ENCODE assay signal across 1 cellular context in the genomic region with DNA sequence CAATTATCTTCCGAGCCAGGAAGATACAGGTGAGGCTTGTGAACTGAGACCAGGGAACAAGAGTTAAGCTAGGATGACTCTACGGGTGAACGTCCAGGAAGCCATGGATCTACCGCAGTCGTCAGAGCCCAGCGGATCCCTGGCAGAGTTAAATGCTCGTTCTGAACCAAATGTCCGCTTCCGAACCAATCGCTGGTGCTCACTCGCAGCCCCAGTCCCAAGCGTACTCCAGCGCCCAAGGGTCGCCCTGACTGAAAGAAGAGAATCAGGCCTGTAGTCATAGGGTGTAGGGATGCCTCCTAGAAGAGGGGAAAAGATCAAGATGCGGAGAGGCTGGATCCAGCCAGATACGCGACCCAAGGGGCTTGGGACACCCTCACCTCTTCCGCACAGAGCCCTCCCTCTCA.
TF ChIP-seq lines count a peak whose summit lies in the region.

No MANE protein-coding gene starts in this region.

TF ChIP-seq in K562, 482 proteins besides CTCF, POLR2A, EP300 and RAD21:
- TF ChIP-seq PRMT5 (CRISPR knock-in tag; IDR thresholded peaks at IDR 0.05) (no peak), ZNF165 (CRISPR knock-in tag; IDR thresholded peaks at IDR 0.05; ENCODE audit: borderline replicate concordance) (no peak), HNRNPL (IDR thresholded peaks at IDR 0.05; ENCODE audit: low read depth, low read length) (no peak), PHF8 (IDR thresholded peaks at IDR 0.05; ENCODE audit: borderline replicate concordance, low read length) (peak; percentile 56; the same call in 1 of the 2 replicates), CBX8 (IDR thresholded peaks at IDR 0.05; ENCODE audit: borderline replicate concordance, extremely low read depth, low read depth, low read length, poor library complexity, severe bottlenecking) (no peak), PHF20 (IDR thresholded peaks at IDR 0.05; ENCODE audit: partially characterized antibody) (peak; percentile 10), SMARCE1 (IDR thresholded peaks at IDR 0.05) (0 out of 2 replicates have a peak, but pooled peaks have one; percentile 34), CBX5 (IDR thresholded peaks at IDR 0.05; ENCODE audit: borderline replicate concordance, low read depth) (no peak), KDM5B (IDR thresholded peaks at IDR 0.05; ENCODE audit: insufficient replicate concordance, low read depth, low read length) (peak; percentile 87), XRCC5 (IDR thresholded peaks at IDR 0.05; ENCODE audit: low read depth, low read length) (no peak), POLR2B (IDR thresholded peaks at IDR 0.05; ENCODE audit: low read depth, partially characterized antibody) (peak; percentile 55), GABPA (tag; conservative IDR thresholded peaks at IDR 0.05; ENCODE audit: low read depth) (no peak), SMARCC2 (IDR thresholded peaks at IDR 0.05; ENCODE audit: low read depth) (0 out of 2 replicates have a peak, but pooled peaks have one; percentile 33), SUPT5H (IDR thresholded peaks at IDR 0.05) (peak; percentile 45), NEUROD1 (IDR thresholded peaks at IDR 0.05; ENCODE audit: borderline replicate concordance, low read depth, low read length, partially characterized antibody) (no peak)
- TF ChIP-seq, protein P1, sequence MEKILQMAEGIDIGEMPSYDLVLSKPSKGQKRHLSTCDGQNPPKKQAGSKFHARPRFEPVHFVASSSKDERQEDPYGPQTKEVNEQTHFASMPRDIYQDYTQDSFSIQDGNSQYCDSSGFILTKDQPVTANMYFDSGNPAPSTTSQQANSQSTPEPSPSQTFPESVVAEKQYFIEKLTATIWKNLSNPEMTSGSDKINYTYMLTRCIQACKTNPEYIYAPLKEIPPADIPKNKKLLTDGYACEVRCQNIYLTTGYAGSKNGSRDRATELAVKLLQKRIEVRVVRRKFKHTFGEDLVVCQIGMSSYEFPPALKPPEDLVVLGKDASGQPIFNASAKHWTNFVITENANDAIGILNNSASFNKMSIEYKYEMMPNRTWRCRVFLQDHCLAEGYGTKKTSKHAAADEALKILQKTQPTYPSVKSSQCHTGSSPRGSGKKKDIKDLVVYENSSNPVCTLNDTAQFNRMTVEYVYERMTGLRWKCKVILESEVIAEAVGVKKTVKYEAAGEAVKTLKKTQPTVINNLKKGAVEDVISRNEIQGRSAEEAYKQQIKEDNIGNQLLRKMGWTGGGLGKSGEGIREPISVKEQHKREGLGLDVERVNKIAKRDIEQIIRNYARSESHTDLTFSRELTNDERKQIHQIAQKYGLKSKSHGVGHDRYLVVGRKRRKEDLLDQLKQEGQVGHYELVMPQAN (IDR thresholded peaks at IDR 0.05; ENCODE audit: borderline replicate concordance), result peak; percentile 12; the same call in 1 of the 2 replicates
- TF ChIP-seq, protein P2, sequence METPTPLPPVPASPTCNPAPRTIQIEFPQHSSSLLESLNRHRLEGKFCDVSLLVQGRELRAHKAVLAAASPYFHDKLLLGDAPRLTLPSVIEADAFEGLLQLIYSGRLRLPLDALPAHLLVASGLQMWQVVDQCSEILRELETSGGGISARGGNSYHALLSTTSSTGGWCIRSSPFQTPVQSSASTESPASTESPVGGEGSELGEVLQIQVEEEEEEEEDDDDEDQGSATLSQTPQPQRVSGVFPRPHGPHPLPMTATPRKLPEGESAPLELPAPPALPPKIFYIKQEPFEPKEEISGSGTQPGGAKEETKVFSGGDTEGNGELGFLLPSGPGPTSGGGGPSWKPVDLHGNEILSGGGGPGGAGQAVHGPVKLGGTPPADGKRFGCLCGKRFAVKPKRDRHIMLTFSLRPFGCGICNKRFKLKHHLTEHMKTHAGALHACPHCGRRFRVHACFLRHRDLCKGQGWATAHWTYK (CRISPR knock-in tag; IDR thresholded peaks at IDR 0.05), result no peak
- TF ChIP-seq, protein P3, sequence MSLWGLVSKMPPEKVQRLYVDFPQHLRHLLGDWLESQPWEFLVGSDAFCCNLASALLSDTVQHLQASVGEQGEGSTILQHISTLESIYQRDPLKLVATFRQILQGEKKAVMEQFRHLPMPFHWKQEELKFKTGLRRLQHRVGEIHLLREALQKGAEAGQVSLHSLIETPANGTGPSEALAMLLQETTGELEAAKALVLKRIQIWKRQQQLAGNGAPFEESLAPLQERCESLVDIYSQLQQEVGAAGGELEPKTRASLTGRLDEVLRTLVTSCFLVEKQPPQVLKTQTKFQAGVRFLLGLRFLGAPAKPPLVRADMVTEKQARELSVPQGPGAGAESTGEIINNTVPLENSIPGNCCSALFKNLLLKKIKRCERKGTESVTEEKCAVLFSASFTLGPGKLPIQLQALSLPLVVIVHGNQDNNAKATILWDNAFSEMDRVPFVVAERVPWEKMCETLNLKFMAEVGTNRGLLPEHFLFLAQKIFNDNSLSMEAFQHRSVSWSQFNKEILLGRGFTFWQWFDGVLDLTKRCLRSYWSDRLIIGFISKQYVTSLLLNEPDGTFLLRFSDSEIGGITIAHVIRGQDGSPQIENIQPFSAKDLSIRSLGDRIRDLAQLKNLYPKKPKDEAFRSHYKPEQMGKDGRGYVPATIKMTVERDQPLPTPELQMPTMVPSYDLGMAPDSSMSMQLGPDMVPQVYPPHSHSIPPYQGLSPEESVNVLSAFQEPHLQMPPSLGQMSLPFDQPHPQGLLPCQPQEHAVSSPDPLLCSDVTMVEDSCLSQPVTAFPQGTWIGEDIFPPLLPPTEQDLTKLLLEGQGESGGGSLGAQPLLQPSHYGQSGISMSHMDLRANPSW (CRISPR knock-in tag; IDR thresholded peaks at IDR 0.05), result 0 out of 2 replicates have a peak, but pooled peaks have one; percentile 65
- TF ChIP-seq, protein P4, sequence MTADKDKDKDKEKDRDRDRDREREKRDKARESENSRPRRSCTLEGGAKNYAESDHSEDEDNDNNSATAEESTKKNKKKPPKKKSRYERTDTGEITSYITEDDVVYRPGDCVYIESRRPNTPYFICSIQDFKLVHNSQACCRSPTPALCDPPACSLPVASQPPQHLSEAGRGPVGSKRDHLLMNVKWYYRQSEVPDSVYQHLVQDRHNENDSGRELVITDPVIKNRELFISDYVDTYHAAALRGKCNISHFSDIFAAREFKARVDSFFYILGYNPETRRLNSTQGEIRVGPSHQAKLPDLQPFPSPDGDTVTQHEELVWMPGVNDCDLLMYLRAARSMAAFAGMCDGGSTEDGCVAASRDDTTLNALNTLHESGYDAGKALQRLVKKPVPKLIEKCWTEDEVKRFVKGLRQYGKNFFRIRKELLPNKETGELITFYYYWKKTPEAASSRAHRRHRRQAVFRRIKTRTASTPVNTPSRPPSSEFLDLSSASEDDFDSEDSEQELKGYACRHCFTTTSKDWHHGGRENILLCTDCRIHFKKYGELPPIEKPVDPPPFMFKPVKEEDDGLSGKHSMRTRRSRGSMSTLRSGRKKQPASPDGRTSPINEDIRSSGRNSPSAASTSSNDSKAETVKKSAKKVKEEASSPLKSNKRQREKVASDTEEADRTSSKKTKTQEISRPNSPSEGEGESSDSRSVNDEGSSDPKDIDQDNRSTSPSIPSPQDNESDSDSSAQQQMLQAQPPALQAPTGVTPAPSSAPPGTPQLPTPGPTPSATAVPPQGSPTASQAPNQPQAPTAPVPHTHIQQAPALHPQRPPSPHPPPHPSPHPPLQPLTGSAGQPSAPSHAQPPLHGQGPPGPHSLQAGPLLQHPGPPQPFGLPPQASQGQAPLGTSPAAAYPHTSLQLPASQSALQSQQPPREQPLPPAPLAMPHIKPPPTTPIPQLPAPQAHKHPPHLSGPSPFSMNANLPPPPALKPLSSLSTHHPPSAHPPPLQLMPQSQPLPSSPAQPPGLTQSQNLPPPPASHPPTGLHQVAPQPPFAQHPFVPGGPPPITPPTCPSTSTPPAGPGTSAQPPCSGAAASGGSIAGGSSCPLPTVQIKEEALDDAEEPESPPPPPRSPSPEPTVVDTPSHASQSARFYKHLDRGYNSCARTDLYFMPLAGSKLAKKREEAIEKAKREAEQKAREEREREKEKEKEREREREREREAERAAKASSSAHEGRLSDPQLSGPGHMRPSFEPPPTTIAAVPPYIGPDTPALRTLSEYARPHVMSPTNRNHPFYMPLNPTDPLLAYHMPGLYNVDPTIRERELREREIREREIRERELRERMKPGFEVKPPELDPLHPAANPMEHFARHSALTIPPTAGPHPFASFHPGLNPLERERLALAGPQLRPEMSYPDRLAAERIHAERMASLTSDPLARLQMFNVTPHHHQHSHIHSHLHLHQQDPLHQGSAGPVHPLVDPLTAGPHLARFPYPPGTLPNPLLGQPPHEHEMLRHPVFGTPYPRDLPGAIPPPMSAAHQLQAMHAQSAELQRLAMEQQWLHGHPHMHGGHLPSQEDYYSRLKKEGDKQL (CRISPR knock-in tag; IDR thresholded peaks at IDR 0.05; ENCODE audit: borderline replicate concordance), result no peak
- TF ChIP-seq, protein P5, sequence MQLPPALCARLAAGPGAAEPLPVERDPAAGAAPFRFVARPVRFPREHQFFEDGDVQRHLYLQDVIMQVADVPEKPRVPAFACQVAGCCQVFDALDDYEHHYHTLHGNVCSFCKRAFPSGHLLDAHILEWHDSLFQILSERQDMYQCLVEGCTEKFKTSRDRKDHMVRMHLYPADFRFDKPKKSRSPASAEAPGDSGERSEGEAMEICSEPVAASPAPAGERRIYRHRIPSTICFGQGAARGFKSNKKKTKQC (CRISPR knock-in tag; IDR thresholded peaks at IDR 0.05), result 0 out of 2 replicates have a peak, but pooled peaks have one; percentile 45
TF ChIP-seq in K562: peak in this region for 10.
